In genomic region chr4:114807759-114808404, GRCh38 we compare ENCODE assay signal across 8 cellular contexts.
DNase-seq lines count a peak whose midpoint lies in the region; ATAC-seq and TF ChIP-seq lines count a peak whose summit lies in the region.

No MANE protein-coding gene starts in this region.

- POLR2A ChIA-PET in activated CD8-positive, alpha-beta T cell treated with anti-CD3 and anti-CD28 coated beads for 36 hours (lab: Charles Lee), result no interaction called here

- WGBS in heart right ventricle, 2 donors, result 41 to 42% methylated on average over 14 of the region's 14 CpGs

- H3K27me3 Mint-ChIP-seq in activated CD8-positive, alpha-beta T cell treated with anti-CD3 and anti-CD28 coated beads for 36 hours, result peaks cover 4% of the 10 kb centered on the region

- CTCF ChIA-PET in activated CD8-positive, alpha-beta T cell treated with anti-CD3 and anti-CD28 coated beads for 36 hours (lab: Charles Lee), result interaction anchor here (0.7 to 1.7 kb wide), 15 partner anchors 8 to 419 kb away, joined by 3 to 7 read pairs (median 3); no protein-coding TSS in a partner anchor

- no peak for ATAC-seq in heart right ventricle
- peak; percentile 96 for ATAC-seq in activated CD8-positive, alpha-beta T cell treated with anti-CD3 and anti-CD28 coated beads for 36 hours

- H3K36me3 ChIP-seq in heart right ventricle, result no peaks in the 10 kb centered on the region

- H3K4me1 Mint-ChIP-seq in activated CD8-positive, alpha-beta T cell treated with anti-CD3 and anti-CD28 coated beads for 36 hours (ENCODE audit: low read depth), result no peaks in the 10 kb centered on the region

- no peak for DNase-seq in heart right ventricle
- DNase-seq in cardiac septum (ENCODE audit: low spot score), result no peak
- DNase-seq in H4 (ENCODE audit: low spot score), result peak; percentile 45
- DNase-seq in Jurkat, Clone E6-1 (ENCODE audit: low read depth, low spot score), result peak; percentile 64
- DNase-seq in activated CD8-positive, alpha-beta T cell treated with anti-CD3 and anti-CD28 coated beads for 36 hours, result peak; percentile 34
- peak; percentile 49 for DNase-seq in germinal center (ENCODE audit: low spot score)
- DNase-seq in stimulated activated CD4-positive, alpha-beta T cell treated with anti-CD3 and anti-CD28 coated beads, Interleukin-12 subunit alpha, Interleukin-12 subunit beta, amount 100 ng/mL, for 4 hours, result peak; percentile 5
- no peak for DNase-seq in NCI-H345 (lab: John Stamatoyannopoulos, UW)

- no peaks in the 10 kb centered on the region for H3K4me1 ChIP-seq in heart right ventricle

- H3K9me3 ChIP-seq in heart right ventricle, result no peaks in the 10 kb centered on the region

- H3K36me3 Mint-ChIP-seq in activated CD8-positive, alpha-beta T cell treated with anti-CD3 and anti-CD28 coated beads for 36 hours (ENCODE audit: low read depth), result no peaks in the 10 kb centered on the region

- no peak overlapping the region for H3K4me3 Mint-ChIP-seq in activated CD8-positive, alpha-beta T cell treated with anti-CD3 and anti-CD28 coated beads for 36 hours

- H3K9me3 Mint-ChIP-seq in activated CD8-positive, alpha-beta T cell treated with anti-CD3 and anti-CD28 coated beads for 36 hours, result no peaks in the 10 kb centered on the region

- intact Hi-C loops in heart right ventricle (cut with DNase I) (no loop called here), cardiac septum (cut with DNase I) (no loop called here)
- intact Hi-C loops in activated CD8-positive, alpha-beta T cell treated with anti-CD3 and anti-CD28 coated beads for 36 hours (cut with micrococcal nuclease), result no loop called here

- H3K4me3 ChIP-seq in heart right ventricle, result no peak overlapping the region
- H3K4me3 ChIP-seq in Jurkat, Clone E6-1 (ENCODE audit: low read length), result no peak overlapping the region

- no peak overlapping the region for H3K27ac Mint-ChIP-seq in activated CD8-positive, alpha-beta T cell treated with anti-CD3 and anti-CD28 coated beads for 36 hours

- peak; percentile 19 to 62 (median 45) for TF ChIP-seq CTCF in heart right ventricle (IDR thresholded peaks at IDR 0.05)
- peak; percentile 86 for TF ChIP-seq CTCF in activated CD8-positive, alpha-beta T cell treated with anti-CD3 and anti-CD28 coated beads for 36 hours (IDR thresholded peaks at IDR 0.05)

- no peaks in the 10 kb centered on the region for H3K27me3 ChIP-seq in heart right ventricle

- no peak overlapping the region for H3K27ac ChIP-seq in heart right ventricle

Comparison
In these comparisons a context has a peak if more than half of its experiments do, and no peak if none do; other contexts are left out.
1. DNase-seq: peak in H4 (single experiment), Jurkat, Clone E6-1 (single experiment), activated CD8-positive, alpha-beta T cell treated with anti-CD3 and anti-CD28 coated beads for 36 hours (single experiment), germinal center (single experiment) and stimulated activated CD4-positive, alpha-beta T cell treated with anti-CD3 and anti-CD28 coated beads, Interleukin-12 subunit alpha, Interleukin-12 subunit beta, amount 100 ng/mL, for 4 hours (single experiment); none in heart right ventricle (0 of 2), cardiac septum (single experiment) and NCI-H345 (single experiment).